Comparison of ENCODE assay signal across 1 cellular context in the genomic region with DNA sequence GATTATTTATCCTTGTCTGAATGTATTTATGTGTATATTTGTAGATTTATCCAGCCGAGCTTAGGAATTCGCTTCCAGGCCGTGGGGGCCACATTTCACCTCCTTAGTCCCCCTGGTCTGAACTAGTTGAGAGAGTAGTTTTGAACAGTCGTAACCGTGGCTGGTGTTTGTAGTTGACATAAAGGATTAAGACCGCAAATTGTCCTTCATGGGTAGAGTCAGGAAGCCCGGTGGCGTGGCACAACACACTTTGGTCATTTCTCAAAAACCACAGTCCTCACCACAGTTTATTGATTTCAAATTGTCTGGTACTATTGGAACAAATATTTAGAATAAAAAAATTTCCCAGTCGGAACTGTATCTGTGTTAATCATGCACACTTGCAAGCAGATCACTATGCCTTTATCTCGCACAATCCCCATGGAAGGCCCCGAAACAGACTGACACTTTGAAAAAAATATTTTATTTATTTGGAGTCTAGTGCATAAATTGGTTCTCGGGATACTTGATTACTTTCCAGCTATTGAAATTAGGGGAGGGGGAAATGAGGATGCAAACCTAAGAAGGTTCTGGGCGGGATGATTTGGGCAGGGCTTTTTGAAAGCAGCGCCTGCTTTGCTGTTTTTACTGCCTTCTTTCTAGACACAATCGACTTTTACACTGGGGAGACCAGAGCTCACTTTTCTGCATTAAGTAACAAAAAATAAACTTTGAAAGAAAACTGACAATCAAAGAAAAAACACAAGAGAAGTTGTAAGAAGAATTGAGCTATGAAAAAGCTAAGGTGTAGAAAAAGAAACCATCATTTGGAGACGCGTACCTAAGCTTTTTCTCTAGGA.
TF ChIP-seq lines count a peak whose summit lies in the region.

No MANE protein-coding gene starts in this region.

TF ChIP-seq in HepG2, 621 proteins besides CTCF, POLR2A, EP300 and RAD21 (continued from another document and continues in another):
- TF ChIP-seq ZNF646 (CRISPR knock-in tag; IDR thresholded peaks at IDR 0.05) (no peak), AFF4 (CRISPR knock-in tag; IDR thresholded peaks at IDR 0.05) (no peak), ZNF460 (CRISPR knock-in tag; IDR thresholded peaks at IDR 0.05; ENCODE audit: borderline replicate concordance) (no peak), BHLHE40 (IDR thresholded peaks at IDR 0.05; ENCODE audit: low read length) (no peak), ZSCAN22 (CRISPR knock-in tag; IDR thresholded peaks at IDR 0.05) (no peak), KLF15 (CRISPR knock-in tag; IDR thresholded peaks at IDR 0.05; ENCODE audit: borderline replicate concordance) (no peak), RFX5 (IDR thresholded peaks at IDR 0.05; ENCODE audit: low read depth, low read length) (no peak), KDM1A (CRISPR knock-in tag; IDR thresholded peaks at IDR 0.05) (no peak), KDM3A (CRISPR knock-in tag; IDR thresholded peaks at IDR 0.05; ENCODE audit: low read depth) (no peak), RBAK (CRISPR knock-in tag; IDR thresholded peaks at IDR 0.05) (no peak), SRSF9 (IDR thresholded peaks at IDR 0.05; ENCODE audit: borderline replicate concordance, insufficient read depth, low read depth, low read length, poor library complexity, severe bottlenecking) (no peak), SYNCRIP (IDR thresholded peaks at IDR 0.05; ENCODE audit: insufficient read depth, low read depth, low read length) (no peak), ATAD3A (CRISPR knock-in tag; IDR thresholded peaks at IDR 0.05) (no peak), ZNF772 (CRISPR knock-in tag; IDR thresholded peaks at IDR 0.05) (no peak), ISX (CRISPR knock-in tag; conservative IDR thresholded peaks at IDR 0.05) (0 out of 2 replicates have a peak, but pooled peaks have one; percentile 42), GABPB1 (CRISPR knock-in tag; IDR thresholded peaks at IDR 0.05) (no peak), ZSCAN29 (CRISPR knock-in tag; conservative IDR thresholded peaks at IDR 0.05) (no peak), ZBTB39 (CRISPR knock-in tag; IDR thresholded peaks at IDR 0.05) (no peak), ZSCAN9 (CRISPR knock-in tag; IDR thresholded peaks at IDR 0.05; ENCODE audit: borderline replicate concordance) (no peak), ZNF850 (CRISPR knock-in tag; conservative IDR thresholded peaks at IDR 0.05) (no peak), ZNF691 (CRISPR knock-in tag; IDR thresholded peaks at IDR 0.05; ENCODE audit: borderline replicate concordance, low read depth) (no peak), GATAD1 (CRISPR knock-in tag; IDR thresholded peaks at IDR 0.05) (no peak; the same call in 1 of the 2 replicates), FOSL2 (CRISPR knock-in tag; IDR thresholded peaks at IDR 0.05) (peak; percentile 41), RAD51 (IDR thresholded peaks at IDR 0.05; ENCODE audit: borderline replicate concordance) (no peak), TCF7 (IDR thresholded peaks at IDR 0.05; ENCODE audit: low read depth) (peak; percentile 51; the same call in 1 of the 2 replicates), FOXK1 (CRISPR knock-in tag; IDR thresholded peaks at IDR 0.05; ENCODE audit: borderline replicate concordance, low read depth) (no peak), ZMYM4 (CRISPR knock-in tag; IDR thresholded peaks at IDR 0.05) (peak; percentile 63), ZNF337 (CRISPR knock-in tag; IDR thresholded peaks at IDR 0.05; ENCODE audit: borderline replicate concordance, low read depth) (no peak), BRCA1 (CRISPR knock-in tag; IDR thresholded peaks at IDR 0.05) (no peak), PLRG1 (conservative IDR thresholded peaks at IDR 0.05) (no peak), NFKB2 (CRISPR knock-in tag; IDR thresholded peaks at IDR 0.05; ENCODE audit: borderline replicate concordance) (no peak), ZC3H4 (CRISPR knock-in tag; IDR thresholded peaks at IDR 0.05; ENCODE audit: borderline replicate concordance) (no peak), ZNF589 (CRISPR knock-in tag; conservative IDR thresholded peaks at IDR 0.05) (no peak)
- TF ChIP-seq, protein P1, sequence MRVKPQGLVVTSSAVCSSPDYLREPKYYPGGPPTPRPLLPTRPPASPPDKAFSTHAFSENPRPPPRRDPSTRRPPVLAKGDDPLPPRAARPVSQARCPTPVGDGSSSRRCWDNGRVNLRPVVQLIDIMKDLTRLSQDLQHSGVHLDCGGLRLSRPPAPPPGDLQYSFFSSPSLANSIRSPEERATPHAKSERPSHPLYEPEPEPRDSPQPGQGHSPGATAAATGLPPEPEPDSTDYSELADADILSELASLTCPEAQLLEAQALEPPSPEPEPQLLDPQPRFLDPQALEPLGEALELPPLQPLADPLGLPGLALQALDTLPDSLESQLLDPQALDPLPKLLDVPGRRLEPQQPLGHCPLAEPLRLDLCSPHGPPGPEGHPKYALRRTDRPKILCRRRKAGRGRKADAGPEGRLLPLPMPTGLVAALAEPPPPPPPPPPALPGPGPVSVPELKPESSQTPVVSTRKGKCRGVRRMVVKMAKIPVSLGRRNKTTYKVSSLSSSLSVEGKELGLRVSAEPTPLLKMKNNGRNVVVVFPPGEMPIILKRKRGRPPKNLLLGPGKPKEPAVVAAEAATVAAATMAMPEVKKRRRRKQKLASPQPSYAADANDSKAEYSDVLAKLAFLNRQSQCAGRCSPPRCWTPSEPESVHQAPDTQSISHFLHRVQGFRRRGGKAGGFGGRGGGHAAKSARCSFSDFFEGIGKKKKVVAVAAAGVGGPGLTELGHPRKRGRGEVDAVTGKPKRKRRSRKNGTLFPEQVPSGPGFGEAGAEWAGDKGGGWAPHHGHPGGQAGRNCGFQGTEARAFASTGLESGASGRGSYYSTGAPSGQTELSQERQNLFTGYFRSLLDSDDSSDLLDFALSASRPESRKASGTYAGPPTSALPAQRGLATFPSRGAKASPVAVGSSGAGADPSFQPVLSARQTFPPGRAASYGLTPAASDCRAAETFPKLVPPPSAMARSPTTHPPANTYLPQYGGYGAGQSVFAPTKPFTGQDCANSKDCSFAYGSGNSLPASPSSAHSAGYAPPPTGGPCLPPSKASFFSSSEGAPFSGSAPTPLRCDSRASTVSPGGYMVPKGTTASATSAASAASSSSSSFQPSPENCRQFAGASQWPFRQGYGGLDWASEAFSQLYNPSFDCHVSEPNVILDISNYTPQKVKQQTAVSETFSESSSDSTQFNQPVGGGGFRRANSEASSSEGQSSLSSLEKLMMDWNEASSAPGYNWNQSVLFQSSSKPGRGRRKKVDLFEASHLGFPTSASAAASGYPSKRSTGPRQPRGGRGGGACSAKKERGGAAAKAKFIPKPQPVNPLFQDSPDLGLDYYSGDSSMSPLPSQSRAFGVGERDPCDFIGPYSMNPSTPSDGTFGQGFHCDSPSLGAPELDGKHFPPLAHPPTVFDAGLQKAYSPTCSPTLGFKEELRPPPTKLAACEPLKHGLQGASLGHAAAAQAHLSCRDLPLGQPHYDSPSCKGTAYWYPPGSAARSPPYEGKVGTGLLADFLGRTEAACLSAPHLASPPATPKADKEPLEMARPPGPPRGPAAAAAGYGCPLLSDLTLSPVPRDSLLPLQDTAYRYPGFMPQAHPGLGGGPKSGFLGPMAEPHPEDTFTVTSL (CRISPR knock-in tag; IDR thresholded peaks at IDR 0.05; ENCODE audit: borderline replicate concordance): peak; percentile 53; the same call in 1 of the 2 replicates
- TF ChIP-seq, protein P2, sequence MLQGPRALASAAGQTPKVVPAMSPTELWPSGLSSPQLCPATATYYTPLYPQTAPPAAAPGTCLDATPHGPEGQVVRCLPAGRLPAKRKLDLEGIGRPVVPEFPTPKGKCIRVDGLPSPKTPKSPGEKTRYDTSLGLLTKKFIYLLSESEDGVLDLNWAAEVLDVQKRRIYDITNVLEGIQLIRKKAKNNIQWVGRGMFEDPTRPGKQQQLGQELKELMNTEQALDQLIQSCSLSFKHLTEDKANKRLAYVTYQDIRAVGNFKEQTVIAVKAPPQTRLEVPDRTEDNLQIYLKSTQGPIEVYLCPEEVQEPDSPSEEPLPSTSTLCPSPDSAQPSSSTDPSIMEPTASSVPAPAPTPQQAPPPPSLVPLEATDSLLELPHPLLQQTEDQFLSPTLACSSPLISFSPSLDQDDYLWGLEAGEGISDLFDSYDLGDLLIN (CRISPR knock-in tag; IDR thresholded peaks at IDR 0.05; ENCODE audit: borderline replicate concordance): no peak
